Comparison of ENCODE assay signal across 8 cellular contexts in the genomic region with DNA sequence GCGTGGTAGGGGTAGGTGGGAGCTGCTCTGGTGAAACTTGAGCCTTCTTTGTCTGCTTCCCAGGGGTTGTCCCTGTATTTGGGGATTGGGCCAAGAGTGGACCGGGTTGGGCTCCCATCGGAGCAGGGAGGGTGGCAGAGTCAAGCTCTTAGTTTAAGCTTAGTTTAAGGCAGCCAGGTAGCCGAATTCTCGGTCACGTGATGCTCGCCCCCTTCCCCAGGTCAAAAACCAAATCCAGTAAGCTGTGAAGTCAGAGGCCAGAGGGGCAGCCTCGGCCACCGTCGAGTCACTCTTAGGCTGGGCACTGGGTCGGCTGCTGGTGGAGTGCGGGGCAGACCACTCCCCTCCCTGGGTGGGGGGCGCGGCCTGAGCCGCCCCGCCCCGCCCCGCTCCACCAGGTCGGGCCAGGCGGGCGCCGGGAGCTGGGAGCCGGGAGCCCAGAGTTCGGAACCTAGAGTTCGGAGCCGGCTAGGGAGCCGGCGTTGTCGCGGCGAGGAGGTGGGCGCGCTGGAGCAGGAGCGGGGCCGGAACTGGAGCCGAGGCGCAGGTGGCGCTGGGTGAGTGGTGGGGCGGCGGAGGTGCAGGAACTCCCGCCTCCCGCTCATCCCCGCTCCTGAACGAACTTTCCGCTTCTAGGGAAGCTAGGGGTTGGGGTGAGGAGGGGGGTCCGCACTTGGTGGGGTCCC. TPM values are rescaled to one million over a fixed set of nuclear protein-coding genes. Genes with fewer than 3 reads are reported as not detected.
DNase-seq lines count a peak whose midpoint lies in the region; ATAC-seq and TF ChIP-seq lines count a peak whose summit lies in the region.

No MANE protein-coding gene starts in this region.

- peak; percentile 57 for DNase-seq in activated CD8-positive, alpha-beta memory T cell treated with anti-CD3 and anti-CD28 coated beads, Interleukin-2, amount 10 ng/mL, durations not matched to agents 7 days and 5 days
- DNase-seq in activated CD8-positive, alpha-beta memory T cell treated with anti-CD3 and anti-CD28 coated beads for 24 hours: no peak
- DNase-seq in NAMALWA (ENCODE audit: low spot score): peak; percentile 52
- DNase-seq in activated T-cell treated with anti-CD3 and anti-CD28 coated beads, Interleukin-2, amount 50 U/mL, for 24 hours: no peak
- no peak for DNase-seq in fibroblast of lung (ENCODE audit: low read depth in 2 of 2)
- DNase-seq in A172 (ENCODE audit: low spot score): no peak

- H3K79me2 ChIP-seq in fibroblast of lung (ENCODE audit: control insufficient read depth, insufficient read depth, low read length): peaks cover 19% of the 10 kb centered on the region

- H3K4me3 ChIP-seq in fibroblast of lung (replicated peaks in 1 of 4; ENCODE audit: control extremely low read depth in 1 of 4, insufficient read depth in 1 of 4, low read depth in 3 of 4, low read length in 4 of 4) (peak overlapping the region; percentile 73 to 98 (median 84)), neutrophil (ENCODE audit: low read depth in 1 of 2, low read length in 1 of 2) (peak overlapping the region; percentile 91 to 94)

- ATAC-seq in activated CD8-positive, alpha-beta memory T cell treated with anti-CD3 and anti-CD28 coated beads, Interleukin-2, amount 10 ng/mL, durations not matched to agents 7 days and 5 days: peak; percentile 37
- ATAC-seq in GM18505 (IDR thresholded peaks at IDR 0.05; ENCODE audit: unreplicated experiment): no peak

- peak overlapping the region; percentile 95 for H3K9ac ChIP-seq in fibroblast of lung (ENCODE audit: insufficient read depth, low read length)

- CTCF ChIA-PET in activated CD8-positive, alpha-beta memory T cell treated with anti-CD3 and anti-CD28 coated beads, Interleukin-2, amount 10 ng/mL, durations not matched to agents 7 days and 5 days (lab: Charles Lee): interaction anchor here (0.7 to 13.2 kb wide), 28 partner anchors 10 to 461 kb away, joined by 3 to 174 read pairs (median 8); partner anchors contain the start of genes HIF1AN, KAZALD1, MRPL43 and PDZD7

- no peaks in the 10 kb centered on the region for H3K9me3 ChIP-seq in fibroblast of lung (ENCODE audit: control insufficient read depth, insufficient read depth, low read depth, low read length)
- no peaks in the 10 kb centered on the region for H3K9me3 ChIP-seq in neutrophil

- peak overlapping the region; percentile 99 for H3K4me2 ChIP-seq in fibroblast of lung (ENCODE audit: extremely low read depth, insufficient read depth, low read length)

- H3K36me3 ChIP-seq in fibroblast of lung (ENCODE audit: control insufficient read depth, insufficient read depth, low read length) (peaks cover 6% of the 10 kb centered on the region), neutrophil (no peaks in the 10 kb centered on the region)

- TF ChIP-seq CTCF in fibroblast of lung (conservative IDR thresholded peaks at IDR 0.05 in 1 of 2, IDR thresholded peaks at IDR 0.05 in 1 of 2; ENCODE audit: low read depth in 1 of 2, low read length in 2 of 2) (no peak), neutrophil (IDR thresholded peaks at IDR 0.05) (no peak)

- TF ChIP-seq POLR2A in GM18505 (IDR thresholded peaks at IDR 0.05; ENCODE audit: borderline replicate concordance, extremely low read depth, insufficient read depth, insufficient read length): no peak

- peaks cover 6% of the 10 kb centered on the region for H3K36me3 Mint-ChIP-seq in activated CD8-positive, alpha-beta memory T cell treated with anti-CD3 and anti-CD28 coated beads, Interleukin-2, amount 10 ng/mL, durations not matched to agents 7 days and 5 days
- H3K36me3 Mint-ChIP-seq in activated T-cell treated with anti-CD3 and anti-CD28 coated beads, Interleukin-2, amount 50 U/mL, for 24 hours (ENCODE audit: low read depth): peaks cover 45% of the 10 kb centered on the region

- H3K27ac Mint-ChIP-seq in activated CD8-positive, alpha-beta memory T cell treated with anti-CD3 and anti-CD28 coated beads, Interleukin-2, amount 10 ng/mL, durations not matched to agents 7 days and 5 days: peak overlapping the region; percentile 90
- peak overlapping the region; percentile 94 for H3K27ac Mint-ChIP-seq in activated T-cell treated with anti-CD3 and anti-CD28 coated beads, Interleukin-2, amount 50 U/mL, for 24 hours

- peaks cover 22% of the 10 kb centered on the region for H3K4me1 Mint-ChIP-seq in activated CD8-positive, alpha-beta memory T cell treated with anti-CD3 and anti-CD28 coated beads, Interleukin-2, amount 10 ng/mL, durations not matched to agents 7 days and 5 days
- peaks cover 31% of the 10 kb centered on the region for H3K4me1 Mint-ChIP-seq in activated T-cell treated with anti-CD3 and anti-CD28 coated beads, Interleukin-2, amount 50 U/mL, for 24 hours (ENCODE audit: low read depth)

- H3K4me3 Mint-ChIP-seq in activated CD8-positive, alpha-beta memory T cell treated with anti-CD3 and anti-CD28 coated beads, Interleukin-2, amount 10 ng/mL, durations not matched to agents 7 days and 5 days: peak overlapping the region; percentile 76
- peak overlapping the region; percentile 92 for H3K4me3 Mint-ChIP-seq in activated T-cell treated with anti-CD3 and anti-CD28 coated beads, Interleukin-2, amount 50 U/mL, for 24 hours

- H3K27ac ChIP-seq in fibroblast of lung (ENCODE audit: insufficient read depth, low read length) (peak overlapping the region; percentile 96), neutrophil (peak overlapping the region; percentile 46)

- H3K27me3 ChIP-seq in fibroblast of lung (ENCODE audit: control insufficient read depth, insufficient read depth, low read length): no peaks in the 10 kb centered on the region
- H3K27me3 ChIP-seq in neutrophil: no peaks in the 10 kb centered on the region

- H4K20me1 ChIP-seq in fibroblast of lung (ENCODE audit: control insufficient read depth, extremely low read depth, insufficient read depth, low read length): no peaks in the 10 kb centered on the region

- no peaks in the 10 kb centered on the region for H3K9me3 Mint-ChIP-seq in activated CD8-positive, alpha-beta memory T cell treated with anti-CD3 and anti-CD28 coated beads, Interleukin-2, amount 10 ng/mL, durations not matched to agents 7 days and 5 days (ENCODE audit: low read depth)
- no peaks in the 10 kb centered on the region for H3K9me3 Mint-ChIP-seq in activated T-cell treated with anti-CD3 and anti-CD28 coated beads, Interleukin-2, amount 50 U/mL, for 24 hours

- peak overlapping the region; percentile 60 for H2AFZ ChIP-seq in fibroblast of lung (ENCODE audit: low read length)

- no peaks in the 10 kb centered on the region for H3K27me3 Mint-ChIP-seq in activated CD8-positive, alpha-beta memory T cell treated with anti-CD3 and anti-CD28 coated beads, Interleukin-2, amount 10 ng/mL, durations not matched to agents 7 days and 5 days
- no peaks in the 10 kb centered on the region for H3K27me3 Mint-ChIP-seq in activated T-cell treated with anti-CD3 and anti-CD28 coated beads, Interleukin-2, amount 50 U/mL, for 24 hours

- H3K4me1 ChIP-seq in fibroblast of lung (ENCODE audit: control insufficient read depth, extremely low read depth, insufficient read depth, low read length): peaks cover 19% of the 10 kb centered on the region
- H3K4me1 ChIP-seq in neutrophil (ENCODE audit: control insufficient read depth in 1 of 2, insufficient read depth in 1 of 2, low read depth in 1 of 2, low read length in 1 of 2): peaks cover 28 to 38% of the 10 kb centered on the region in 2 experiments

RNA-seq across cellular contexts. Expression of gene LZTS2, which starts 2.8 kb away (rescaled TPM):
- total RNA-seq in activated CD8-positive, alpha-beta memory T cell treated with anti-CD3 and anti-CD28 coated beads, Interleukin-2, amount 10 ng/mL, durations not matched to agents 7 days and 5 days: 10 to 100 TPM; 12.6 to 12.7 TPM
- total RNA-seq in fibroblast of lung: 120 and 129 TPM in 2 replicates
- polyA plus RNA-seq in fibroblast of lung: 33.2 and 34.7 TPM in 2 replicates
- 71.7 and 81.3 TPM in 2 replicates for polyA plus RNA-seq in fibroblast of lung (2012)
- 51.1 and 59.0 TPM in 2 replicates for polyA minus RNA-seq in fibroblast of lung (ENCODE audit: low replicate concordance)
- total RNA-seq in A172 (2014; rRNA removed; shearing (Covaris generic)): 66.5 and 76.9 TPM in 2 replicates

RNA-seq across cellular contexts. Expression of gene TWNK, which starts 9.5 kb away (rescaled TPM):
- total RNA-seq in activated CD8-positive, alpha-beta memory T cell treated with anti-CD3 and anti-CD28 coated beads, Interleukin-2, amount 10 ng/mL, durations not matched to agents 7 days and 5 days: 10 to 100 TPM; 11.2 to 18.7 TPM
- total RNA-seq in fibroblast of lung: 6.1 and 8.0 TPM in 2 replicates
- 3.8 and 6.7 TPM in 2 replicates for polyA plus RNA-seq in fibroblast of lung
- 4.1 and 6.2 TPM in 2 replicates for polyA plus RNA-seq in fibroblast of lung (2012)
- 7.5 and 14.6 TPM in 2 replicates for polyA minus RNA-seq in fibroblast of lung (ENCODE audit: low replicate concordance)
- 6.4 and 25.1 TPM in 2 replicates for total RNA-seq in A172 (2014; rRNA removed; shearing (Covaris generic))

RNA-seq across cellular contexts. Expression of gene MRPL43, which starts 9.5 kb away (rescaled TPM):
- 10 to 100 TPM; 48.2 to 52.2 TPM for total RNA-seq in activated CD8-positive, alpha-beta memory T cell treated with anti-CD3 and anti-CD28 coated beads, Interleukin-2, amount 10 ng/mL, durations not matched to agents 7 days and 5 days
- total RNA-seq in fibroblast of lung: 54.4 and 61.4 TPM in 2 replicates
- 62.1 and 87.5 TPM in 2 replicates for polyA plus RNA-seq in fibroblast of lung
- 102 and 139 TPM in 2 replicates for polyA plus RNA-seq in fibroblast of lung (2012)
- 31.9 and 43.6 TPM in 2 replicates for polyA minus RNA-seq in fibroblast of lung (ENCODE audit: low replicate concordance)
- total RNA-seq in A172 (2014; rRNA removed; shearing (Covaris generic)): 92.5 and 118 TPM in 2 replicates

RNA-seq across cellular contexts. Expression of gene SEMA4G, which starts 27.5 kb away (rescaled TPM):
- total RNA-seq in activated CD8-positive, alpha-beta memory T cell treated with anti-CD3 and anti-CD28 coated beads, Interleukin-2, amount 10 ng/mL, durations not matched to agents 7 days and 5 days: under 1 TPM; 0.26 to 0.45 TPM
- 0.51 and 1.8 TPM in 2 replicates for total RNA-seq in fibroblast of lung
- polyA plus RNA-seq in fibroblast of lung: 3.2 and 3.5 TPM in 2 replicates
- polyA plus RNA-seq in fibroblast of lung (2012): 3.7 and 5.5 TPM in 2 replicates
- polyA minus RNA-seq in fibroblast of lung (ENCODE audit: low replicate concordance): 13.9 and 14.5 TPM in 2 replicates
- 0.05 TPM in 1 of 2 replicates, not detected in the other for total RNA-seq in A172 (2014; rRNA removed; shearing (Covaris generic))

RNA-seq across cellular contexts. Expression of gene PDZD7, which starts 34.1 kb away (rescaled TPM):
- total RNA-seq in activated CD8-positive, alpha-beta memory T cell treated with anti-CD3 and anti-CD28 coated beads, Interleukin-2, amount 10 ng/mL, durations not matched to agents 7 days and 5 days: 1 to 10 TPM in 1 of 2 experiments, under 1 TPM in 1; 0.59 to 1.2 TPM
- 1.3 TPM in 2 replicates for total RNA-seq in fibroblast of lung
- polyA plus RNA-seq in fibroblast of lung: 0.42 and 0.50 TPM in 2 replicates
- polyA plus RNA-seq in fibroblast of lung (2012): 1.0 and 1.4 TPM in 2 replicates
- 0.08 TPM in 1 of 2 replicates, not detected in the other for polyA minus RNA-seq in fibroblast of lung (ENCODE audit: low replicate concordance)
- 2.2 and 5.0 TPM in 2 replicates for total RNA-seq in A172 (2014; rRNA removed; shearing (Covaris generic))

Comparison
In these comparisons a context has a peak if more than half of its experiments do, and no peak if none do; other contexts are left out.
1. DNase-seq: peak in activated CD8-positive, alpha-beta memory T cell treated with anti-CD3 and anti-CD28 coated beads, Interleukin-2, amount 10 ng/mL, durations not matched to agents 7 days and 5 days (single experiment) and NAMALWA (single experiment); none in activated CD8-positive, alpha-beta memory T cell treated with anti-CD3 and anti-CD28 coated beads for 24 hours (single experiment), activated T-cell treated with anti-CD3 and anti-CD28 coated beads, Interleukin-2, amount 50 U/mL, for 24 hours (single experiment), fibroblast of lung (0 of 2) and A172 (single experiment).